Comparison of ENCODE assay signal across 19 cellular contexts in the genomic region with DNA sequence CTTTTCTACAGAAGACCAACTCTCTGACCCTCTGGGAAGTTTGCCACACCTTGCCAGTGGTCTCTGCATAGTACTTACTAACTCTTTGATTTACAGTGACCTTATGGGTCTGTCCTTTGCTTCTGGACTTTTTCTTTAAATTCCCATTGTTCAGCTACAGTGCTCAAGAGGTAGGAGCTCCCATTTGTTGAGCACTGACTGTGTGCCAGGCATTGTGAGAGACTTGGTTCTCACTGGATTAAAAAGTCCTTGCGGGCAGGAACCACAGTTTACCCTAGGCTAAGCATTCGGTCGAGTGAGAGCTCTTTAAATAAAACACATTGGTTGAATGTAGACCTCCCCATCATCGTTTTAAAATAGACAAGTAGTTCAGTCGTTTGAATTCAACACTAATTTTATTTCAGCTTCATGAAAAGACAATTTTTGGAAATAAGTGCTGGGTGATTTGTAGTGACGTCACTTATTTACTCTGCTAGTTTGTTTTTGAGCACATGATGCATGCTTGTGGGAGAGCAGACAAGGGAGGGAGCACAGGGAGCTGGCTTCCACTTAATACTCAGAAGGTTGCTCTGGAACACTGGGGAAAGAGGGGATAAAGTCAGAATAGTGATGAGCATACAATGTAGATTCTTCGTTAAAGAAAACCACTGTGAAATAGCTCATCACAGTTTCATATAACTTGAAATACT.
DNase-seq lines count a peak whose midpoint lies in the region; ATAC-seq lines count a peak whose summit lies in the region.
"Had no signal": no experiment of that assay in that cellular context is flagged by ENCODE, and none has a peak within 500 bp of the region (broad histone marks: within the 10 kb centered on the region; RNA-seq: fewer than 3 reads in every experiment).

No MANE protein-coding gene starts in this region.

- H3K36me3 Mint-ChIP-seq in activated naive CD4-positive, alpha-beta T cell treated with anti-CD3 and anti-CD28 coated beads, Interleukin-2, amount 50 U/mL, for 24 hours = peaks cover 6% of the 10 kb centered on the region

- H3K27ac ChIP-seq in substantia nigra (ENCODE audit: low read depth, low read length, poor library complexity, severe bottlenecking) = peak overlapping the region; percentile 39
- H3K27ac ChIP-seq: ovary, upper lobe of right lung, VCaP had no signal

- no peaks in the 10 kb centered on the region for H3K9me3 Mint-ChIP-seq in activated naive CD4-positive, alpha-beta T cell treated with anti-CD3 and anti-CD28 coated beads, Interleukin-2, amount 50 U/mL, for 24 hours
- H3K9me3 Mint-ChIP-seq: activated CD4-positive, alpha-beta memory T cell treated with anti-CD3 and anti-CD28 coated beads, Interleukin-2, amount 10 ng/mL, durations not matched to agents 7 days and 5 days; CD8-positive, alpha-beta memory T cell; endodermal cell had no signal

- no peak for ATAC-seq in HG02678 (IDR thresholded peaks at IDR 0.05; ENCODE audit: unreplicated experiment)
- ATAC-seq: upper lobe of right lung had no signal

- H3K27ac Mint-ChIP-seq in activated naive CD4-positive, alpha-beta T cell treated with anti-CD3 and anti-CD28 coated beads, Interleukin-2, amount 50 U/mL, for 24 hours = peak overlapping the region; percentile 94
- H3K27ac Mint-ChIP-seq: activated CD4-positive, alpha-beta memory T cell treated with anti-CD3 and anti-CD28 coated beads, Interleukin-2, amount 10 ng/mL, durations not matched to agents 7 days and 5 days; endodermal cell had no signal

- DNase-seq in activated naive CD4-positive, alpha-beta T cell treated with anti-CD3 and anti-CD28 coated beads, Interleukin-2, amount 50 U/mL, for 16 hours = no peak
- peak; percentile 39 for DNase-seq in NCI-H774 (lab: John Stamatoyannopoulos, UW)
- DNase-seq in inferior parietal cortex (ENCODE audit: extremely low spot score) = peak; percentile 52
- peak in 1 of 49 donors; percentile 13 for DNase-seq in substantia nigra (lab: John Stamatoyannopoulos, UW)
- DNase-seq in NCI-H510A treated with DMSO at 0.1 percent for 48 hours (lab: John Stamatoyannopoulos, UW) = no peak
- no peak for DNase-seq in AG08395 (ENCODE audit: low spot score)
- DNase-seq: activated CD4-positive, alpha-beta memory T cell treated with anti-CD3 and anti-CD28 coated beads, Interleukin-2, amount 10 ng/mL, durations not matched to agents 7 days and 5 days; CD8-positive, alpha-beta memory T cell; cerebellar nuclear complex; endodermal cell; NCI-H187; NK-92 treated with Interleukin-12 subunit alpha and Interleukin-12 subunit beta, amount 100 ng/mL, for 24 hours; ovary; spleen; T-helper 1 cell; upper lobe of right lung had no signal

- H3K27me3 Mint-ChIP-seq in activated naive CD4-positive, alpha-beta T cell treated with anti-CD3 and anti-CD28 coated beads, Interleukin-2, amount 50 U/mL, for 24 hours = no peaks in the 10 kb centered on the region
- H3K27me3 Mint-ChIP-seq: activated CD4-positive, alpha-beta memory T cell treated with anti-CD3 and anti-CD28 coated beads, Interleukin-2, amount 10 ng/mL, durations not matched to agents 7 days and 5 days had no signal

- peaks cover 89% of the 10 kb centered on the region for H3K4me1 Mint-ChIP-seq in activated naive CD4-positive, alpha-beta T cell treated with anti-CD3 and anti-CD28 coated beads, Interleukin-2, amount 50 U/mL, for 24 hours

- H3K4me3 Mint-ChIP-seq in activated naive CD4-positive, alpha-beta T cell treated with anti-CD3 and anti-CD28 coated beads, Interleukin-2, amount 50 U/mL, for 24 hours = no peak overlapping the region
- H3K4me3 Mint-ChIP-seq: activated CD4-positive, alpha-beta memory T cell treated with anti-CD3 and anti-CD28 coated beads, Interleukin-2, amount 10 ng/mL, durations not matched to agents 7 days and 5 days; endodermal cell had no signal

Comparison
In these comparisons a context has a peak if more than half of its experiments do, and no peak if none do; other contexts are left out.
1. DNase-seq: peak in NCI-H774 (single experiment) and inferior parietal cortex (single experiment); none in activated naive CD4-positive, alpha-beta T cell treated with anti-CD3 and anti-CD28 coated beads, Interleukin-2, amount 50 U/mL, for 16 hours (single experiment), NCI-H510A treated with DMSO at 0.1 percent for 48 hours (single experiment) and AG08395 (single experiment).